Comparison of ENCODE assay signal across 25 cellular contexts in genomic region chr4:175708739-175709138, GRCh38.
"Had no signal": no experiment of that assay in that cellular context is flagged by ENCODE, and none has a peak within 500 bp of the region (broad histone marks: within the 10 kb centered on the region; RNA-seq: fewer than 3 reads in every experiment).

No MANE protein-coding gene starts in this region.

- H3K9me3 ChIP-seq: colonic mucosa, esophagus muscularis mucosa, gastrocnemius medialis, gastroesophageal sphincter, heart left ventricle, heart right ventricle had no signal

- H3K4me2 ChIP-seq: hepatocyte had no signal

- H3K4me1 ChIP-seq: colonic mucosa, esophagus squamous epithelium, foreskin keratinocyte, gastrocnemius medialis, heart left ventricle, heart right ventricle had no signal

- H3K27ac ChIP-seq: colonic mucosa, coronary artery, epithelial cell of prostate, esophagus squamous epithelium, foreskin keratinocyte, gastrocnemius medialis, heart left ventricle, heart right ventricle, hepatocyte had no signal

- H3K27me3 ChIP-seq: colonic mucosa, dorsolateral prefrontal cortex, esophagus muscularis mucosa, esophagus squamous epithelium, foreskin keratinocyte, gastrocnemius medialis, gastroesophageal sphincter, heart left ventricle, heart right ventricle, hepatocyte had no signal

- H2AFZ ChIP-seq: hepatocyte had no signal

- ATAC-seq: effector memory CD8-positive, alpha-beta T cell; esophagus mucosa; foreskin keratinocyte; gastrocnemius medialis; gastroesophageal sphincter; heart left ventricle; heart right ventricle had no signal

- DNase-seq: colonic mucosa; cortex of kidney; dermis blood vessel endothelial cell; dorsolateral prefrontal cortex; effector CD4-positive, alpha-beta T cell; effector CD8-positive, alpha-beta T cell; effector memory CD4-positive, alpha-beta T cell; effector memory CD8-positive, alpha-beta T cell; endodermal cell; erythroblast; esophagus squamous epithelium; foreskin fibroblast; foreskin keratinocyte; foreskin melanocyte; gastrocnemius medialis; glutamatergic neuron; head of caudate nucleus; heart left ventricle; heart right ventricle had no signal

- H3K79me2 ChIP-seq: hepatocyte had no signal

- H3K36me3 ChIP-seq: colonic mucosa, esophagus muscularis mucosa, esophagus squamous epithelium, gastrocnemius medialis, gastroesophageal sphincter, heart left ventricle, heart right ventricle had no signal

- H3K4me3 ChIP-seq: colonic mucosa, coronary artery, dorsolateral prefrontal cortex, esophagus muscularis mucosa, esophagus squamous epithelium, gastrocnemius medialis, gastroesophageal sphincter, heart left ventricle, heart right ventricle, hepatocyte had no signal
